ENCODE assay signal across 8 cellular contexts in the genomic region with DNA sequence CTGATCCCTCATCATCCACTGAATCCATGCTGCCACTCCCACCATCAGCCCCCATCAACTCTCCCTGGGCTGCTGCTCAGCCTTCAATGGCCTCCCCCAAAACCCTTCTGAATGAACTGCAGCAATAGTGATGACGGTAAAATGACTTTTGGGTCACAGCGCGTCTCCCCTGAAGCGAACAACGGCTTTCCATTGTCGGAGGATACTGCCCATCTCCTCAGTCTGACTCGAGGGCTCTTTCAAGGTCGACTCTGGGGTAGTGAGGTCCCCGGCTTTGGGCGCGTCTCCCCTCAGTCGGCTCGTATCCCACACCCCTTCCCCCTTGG. TPM values are rescaled to one million over a fixed set of nuclear protein-coding genes. Genes with fewer than 3 reads are reported as not detected.
DNase-seq lines count a peak whose midpoint lies in the region; ATAC-seq, FAIRE-seq and TF ChIP-seq lines count a peak whose summit lies in the region.

No MANE protein-coding gene starts in this region.

- 7 to 10% (median 8%) methylated on average over 13 of the region's 13 CpGs for WGBS in small intestine, 3 donors

- H3K27ac ChIP-seq in WERI-Rb-1 (peak overlapping the region; percentile 57), small intestine (ENCODE audit: low read depth in 1 of 2, low read length in 1 of 2) (peak overlapping the region; percentile 41 to 90)

- H3K36me3 ChIP-seq in H7 (replicated peaks; ENCODE audit: control insufficient read depth, insufficient read depth, low read length) (no peaks in the 10 kb centered on the region), WERI-Rb-1 (no peaks in the 10 kb centered on the region), small intestine (ENCODE audit: control insufficient read depth in 2 of 2, insufficient read depth in 2 of 2, low read length in 2 of 2) (no peaks in the 10 kb centered on the region)

- peaks cover 3 to 6% of the 10 kb centered on the region in 2 donors for H3K4me1 ChIP-seq in small intestine (ENCODE audit: control insufficient read depth in 2 of 2, insufficient read depth in 1 of 2, low read depth in 1 of 2, low read length in 1 of 2)

- H3K4me3 ChIP-seq in H7 (ENCODE audit: insufficient read depth, low read depth, low read length) = peak overlapping the region; percentile 66
- peak overlapping the region; percentile 67 for H3K4me3 ChIP-seq in WERI-Rb-1 (ENCODE audit: low read depth, low read length)
- H3K4me3 ChIP-seq in small intestine (ENCODE audit: low read depth in 1 of 2, low read length in 2 of 2) = peak overlapping the region; percentile 63 to 65

- H3K27ac Mint-ChIP-seq in glutamatergic neuron (ENCODE audit: unreplicated experiment) = peak overlapping the region; percentile 97

- TF ChIP-seq CTCF in WERI-Rb-1 (IDR thresholded peaks at IDR 0.05; ENCODE audit: low read depth, low read length) = no peak
- no peak for TF ChIP-seq CTCF in glutamatergic neuron (IDR thresholded peaks at IDR 0.05; ENCODE audit: partially characterized antibody, unreplicated experiment)

- H3K9me3 ChIP-seq in WERI-Rb-1 (ENCODE audit: severe bottlenecking) (no peaks in the 10 kb centered on the region), small intestine (ENCODE audit: control insufficient read depth, low read depth) (no peaks in the 10 kb centered on the region)

- H3K9me3 Mint-ChIP-seq in glutamatergic neuron (ENCODE audit: unreplicated experiment) = peaks cover 15% of the 10 kb centered on the region

- H3K36me3 Mint-ChIP-seq in glutamatergic neuron (ENCODE audit: unreplicated experiment) = peaks cover 4% of the 10 kb centered on the region

- peaks cover 19% of the 10 kb centered on the region for H3K4me1 Mint-ChIP-seq in glutamatergic neuron (ENCODE audit: low read depth, unreplicated experiment)

- ATAC-seq in GM21515 (IDR thresholded peaks at IDR 0.05; ENCODE audit: unreplicated experiment) = no peak
- no peak for ATAC-seq in HG03460 (IDR thresholded peaks at IDR 0.05; ENCODE audit: unreplicated experiment)

- peak overlapping the region; percentile 100 for H3K4me3 Mint-ChIP-seq in glutamatergic neuron (ENCODE audit: unreplicated experiment)

- peaks cover 13% of the 10 kb centered on the region for H3K27me3 Mint-ChIP-seq in glutamatergic neuron (ENCODE audit: unreplicated experiment)

- no peak for DNase-seq in H7
- DNase-seq in WERI-Rb-1 = no peak
- no peak for DNase-seq in glutamatergic neuron
- DNase-seq in small intestine = no peak
- DNase-seq in HTR-8/SVneo (ENCODE audit: insufficient read length, low spot score) = no peak
- DNase-seq in stimulated activated CD8-positive, alpha-beta memory T cell treated with anti-CD3 and anti-CD28 coated beads, Interleukin-4, amount 100 ng/mL, for 48 hours = no peak

- no peak for FAIRE-seq in small intestine (lab: Jason Lieb, UNC)
- FAIRE-seq in HTR-8/SVneo (lab: Jason Lieb, UNC) = no peak

- peaks cover 2% of the 10 kb centered on the region; the same call in 1 of the 2 replicates for H3K27me3 ChIP-seq in H7 (ENCODE audit: control insufficient read depth, insufficient read depth, low read length)
- H3K27me3 ChIP-seq in WERI-Rb-1 (ENCODE audit: insufficient read depth, low read depth, severe bottlenecking) = no peaks in the 10 kb centered on the region
- no peaks in the 10 kb centered on the region for H3K27me3 ChIP-seq in small intestine (ENCODE audit: control insufficient read depth in 2 of 2, insufficient read depth in 2 of 2, low read length in 2 of 2)

RNA-seq across cellular contexts. Expression of a gene that starts 57.2 kb away (rescaled TPM):
- total RNA-seq in H7 (2014; rRNA removed; shearing (Covaris generic)) = 6.7 and 9.5 TPM in 2 replicates
- 9.3 TPM for total RNA-seq in glutamatergic neuron (ENCODE audit: unreplicated experiment)
- polyA plus RNA-seq in small intestine = 10 to 100 TPM; 11.9 to 24.9 (median 18.8) TPM
